In the genomic region with DNA sequence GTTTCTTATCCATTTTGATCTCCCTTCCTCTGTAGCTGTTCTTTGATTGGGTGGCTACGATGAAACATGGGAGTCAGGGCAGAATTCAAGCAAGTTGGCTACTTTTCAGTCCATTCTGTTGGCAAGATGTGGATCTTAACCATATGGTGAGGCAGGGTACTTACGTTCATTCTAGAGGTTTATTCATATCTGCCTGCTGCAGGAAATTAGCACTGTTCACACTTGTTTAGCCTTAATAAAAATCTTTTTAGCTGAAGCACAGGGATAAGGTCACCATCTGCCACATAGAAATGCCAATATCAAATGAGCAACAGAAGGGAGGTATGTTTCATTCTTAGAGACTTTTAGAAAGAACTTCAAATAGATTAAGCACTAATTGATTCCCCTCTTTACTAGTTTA, we compare ENCODE assay signal across 20 cellular contexts.
DNase-seq lines count a peak whose midpoint lies in the region; ATAC-seq and TF ChIP-seq lines count a peak whose summit lies in the region.
"Had no signal": no experiment of that assay in that cellular context is flagged by ENCODE, and none has a peak within 500 bp of the region (broad histone marks: within the 10 kb centered on the region; RNA-seq: fewer than 3 reads in every experiment).

No MANE protein-coding gene starts in this region.

- no peak overlapping the region for H3K27ac ChIP-seq in A673 (ENCODE audit: low read depth, low read length, poor library complexity, severe bottlenecking)
- H3K27ac ChIP-seq: HL-60, KMS-11, Peyer's patch, SJSA1 had no signal

- intact Hi-C loops in A673 (cut with micrococcal nuclease; ENCODE audit: unreplicated experiment) = no loop called here

- TF ChIP-seq CTCF in A673 (conservative IDR thresholded peaks at IDR 0.05; ENCODE audit: low read depth, low read length) = no peak

- no peaks in the 10 kb centered on the region for H3K9me3 Mint-ChIP-seq in activated T-helper 17 cell treated with anti-CD3 and anti-CD28 coated beads, Interleukin-2, amount 50 U/mL, for 72 hours

- in situ Hi-C loops in HAP-1 (cut with MboI; ENCODE audit: low sequenced_read_pairs) = no loop called here

- H3K9me3 ChIP-seq in A673 (ENCODE audit: low read depth, low read length, poor library complexity, severe bottlenecking) (no peaks in the 10 kb centered on the region), HAP-1 (no peaks in the 10 kb centered on the region)
- H3K9me3 ChIP-seq: BE2C, Peyer's patch, SJSA1 had no signal

- H3K36me3 ChIP-seq in A673 (ENCODE audit: insufficient read depth, low read length, poor library complexity, severe bottlenecking) (no peaks in the 10 kb centered on the region), HAP-1 (replicated peaks) (no peaks in the 10 kb centered on the region)
- H3K36me3 ChIP-seq: BE2C, Peyer's patch, SJSA1 had no signal

- BruUV-seq in A673 (replicated peaks; lab: Mats Ljungman, UMichigan) = no TSS peak

- no peak overlapping the region for H3K4me3 Mint-ChIP-seq in activated T-helper 17 cell treated with anti-CD3 and anti-CD28 coated beads, Interleukin-2, amount 50 U/mL, for 72 hours
- H3K4me3 Mint-ChIP-seq: CD4-positive, CD25-positive, alpha-beta regulatory T cell had no signal

- DNase-seq in A673 (ENCODE audit: low spot score) = peak; percentile 42
- peak; percentile 8 to 87 for DNase-seq in HAP-1 (ENCODE audit: low spot score in 2 of 2)
- peak; percentile 99 for DNase-seq in NCI-H524 treated with DMSO at 0.1 percent for 48 hours (lab: John Stamatoyannopoulos, UW)
- DNase-seq in cerebellar nuclear complex (lab: John Stamatoyannopoulos, UW) = peak; percentile 71 to 92
- no peak for DNase-seq in glomerular visceral epithelial cell (ENCODE audit: extremely low spot score)
- DNase-seq in GOT3 (lab: John Stamatoyannopoulos, UW) = no peak
- DNase-seq in activated CD4-positive, alpha-beta T cell treated with anti-CD3 and anti-CD28 coated beads for 1 hour = no peak
- DNase-seq: 8988T; BE2C; CD4-positive, CD25-positive, alpha-beta regulatory T cell; COR-L47; NCI-H1436 treated with DMSO at 0.1 percent for 48 hours; NCI-H2081; NCI-H510A treated with DMSO at 0.1 percent for 48 hours; Peyer's patch; SW 1271 had no signal

- H3K4me1 Mint-ChIP-seq in activated T-helper 17 cell treated with anti-CD3 and anti-CD28 coated beads, Interleukin-2, amount 50 U/mL, for 72 hours = no peaks in the 10 kb centered on the region
- H3K4me1 Mint-ChIP-seq: CD4-positive, CD25-positive, alpha-beta regulatory T cell had no signal

- H3K27me3 Mint-ChIP-seq in activated T-helper 17 cell treated with anti-CD3 and anti-CD28 coated beads, Interleukin-2, amount 50 U/mL, for 72 hours = no peaks in the 10 kb centered on the region
- H3K27me3 Mint-ChIP-seq: CD4-positive, CD25-positive, alpha-beta regulatory T cell had no signal

- H3K27me3 ChIP-seq in A673 (replicated peaks; ENCODE audit: insufficient read depth, low read depth, low read length, poor library complexity) (no peaks in the 10 kb centered on the region), HAP-1 (ENCODE audit: low read depth) (no peaks in the 10 kb centered on the region)
- H3K27me3 ChIP-seq: BE2C, Peyer's patch, SJSA1 had no signal

- H3K36me3 Mint-ChIP-seq in activated T-helper 17 cell treated with anti-CD3 and anti-CD28 coated beads, Interleukin-2, amount 50 U/mL, for 72 hours (ENCODE audit: low read depth) = no peaks in the 10 kb centered on the region
- H3K36me3 Mint-ChIP-seq: CD4-positive, CD25-positive, alpha-beta regulatory T cell had no signal

- ATAC-seq in activated T-helper 17 cell treated with anti-CD3 and anti-CD28 coated beads, Interleukin-2, amount 50 U/mL, for 72 hours (replicated peaks) = no peak

- H3K27ac Mint-ChIP-seq in activated T-helper 17 cell treated with anti-CD3 and anti-CD28 coated beads, Interleukin-2, amount 50 U/mL, for 72 hours = no peak overlapping the region
- H3K27ac Mint-ChIP-seq: CD4-positive, CD25-positive, alpha-beta regulatory T cell had no signal

- H3K4me3 ChIP-seq in A673 (ENCODE audit: low read depth, low read length, poor library complexity, severe bottlenecking) = no peak overlapping the region
- no peak overlapping the region for H3K4me3 ChIP-seq in HAP-1
- H3K4me3 ChIP-seq: Peyer's patch, SJSA1 had no signal

- CTCF ChIA-PET in A673 (lab: Charles Lee) = no interaction called here

- H3K4me1 ChIP-seq in A673 (ENCODE audit: insufficient read depth, low read length, poor library complexity, severe bottlenecking) (peaks cover 19% of the 10 kb centered on the region), HAP-1 (peaks cover 12% of the 10 kb centered on the region)
- H3K4me1 ChIP-seq: Peyer's patch, SJSA1 had no signal

- POLR2A ChIA-PET in A673 (lab: Charles Lee; ENCODE audit: low non-redundant PET) = no interaction called here

Comparison
In these comparisons a context has a peak if more than half of its experiments do, and no peak if none do; other contexts are left out.
1. DNase-seq: peak in A673 (single experiment), HAP-1 (2 of 2), NCI-H524 treated with DMSO at 0.1 percent for 48 hours (single experiment) and cerebellar nuclear complex (2 of 2); none in glomerular visceral epithelial cell (single experiment), GOT3 (single experiment) and activated CD4-positive, alpha-beta T cell treated with anti-CD3 and anti-CD28 coated beads for 1 hour (single experiment).